ENCODE assay signal across 20 cellular contexts in the genomic region with DNA sequence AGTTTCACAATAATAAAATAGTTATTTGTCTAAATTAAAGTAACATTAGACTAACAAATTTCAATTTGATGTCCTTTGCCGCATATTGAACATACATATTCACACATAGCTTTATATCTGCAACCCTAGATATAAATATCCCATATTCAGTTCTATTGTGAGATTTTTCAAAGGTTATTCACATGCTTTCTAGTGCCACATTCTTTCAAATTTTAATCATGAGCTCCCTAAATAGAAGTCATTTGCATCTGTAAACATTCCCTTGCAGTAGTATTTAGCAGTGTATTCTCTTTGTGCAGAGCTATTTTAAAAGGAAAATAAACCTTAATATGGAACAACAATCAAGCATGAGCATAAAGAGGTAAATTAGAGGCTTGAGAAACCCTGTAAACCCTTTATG.
DNase-seq lines count a peak whose midpoint lies in the region; TF ChIP-seq lines count a peak whose summit lies in the region.
"Had no signal": no experiment of that assay in that cellular context is flagged by ENCODE, and none has a peak within 500 bp of the region (broad histone marks: within the 10 kb centered on the region; RNA-seq: fewer than 3 reads in every experiment).

No MANE protein-coding gene starts in this region.

- H3K27ac ChIP-seq in VCaP = peak overlapping the region; percentile 81
- H3K27ac ChIP-seq in iPS-20b (ENCODE audit: low read length) = no peak overlapping the region
- peak overlapping the region; percentile 40 for H3K27ac ChIP-seq in vagina
- H3K27ac ChIP-seq in uterus = no peak overlapping the region
- H3K27ac ChIP-seq in effector memory CD4-positive, alpha-beta T cell (ENCODE audit: insufficient read depth, low read length, poor library complexity, severe bottlenecking) = no peak overlapping the region
- H3K27ac ChIP-seq: 22Rv1, GM23248 had no signal

- TF ChIP-seq CTCF in VCaP (conservative IDR thresholded peaks at IDR 0.05) (no peak), vagina (IDR thresholded peaks at IDR 0.05) (no peak), uterus (IDR thresholded peaks at IDR 0.05) (no peak)

- H3K27me3 ChIP-seq in iPS-20b (ENCODE audit: insufficient read depth, low read length) = peaks cover 10% of the 10 kb centered on the region; the same call in 1 of the 2 replicates
- H3K27me3 ChIP-seq in vagina = no peaks in the 10 kb centered on the region
- no peaks in the 10 kb centered on the region for H3K27me3 ChIP-seq in uterus
- no peaks in the 10 kb centered on the region for H3K27me3 ChIP-seq in effector memory CD4-positive, alpha-beta T cell (replicated peaks; ENCODE audit: control insufficient read depth, insufficient read depth, low read length, poor library complexity, severe bottlenecking)
- H3K27me3 ChIP-seq: MG63 had no signal

- H3K9me3 ChIP-seq in iPS-20b (ENCODE audit: insufficient read depth, low read depth, low read length) (no peaks in the 10 kb centered on the region), vagina (no peaks in the 10 kb centered on the region), uterus (no peaks in the 10 kb centered on the region)
- H3K9me3 ChIP-seq in effector memory CD4-positive, alpha-beta T cell (ENCODE audit: control insufficient read depth, low read length) = no peaks in the 10 kb centered on the region
- H3K9me3 ChIP-seq: Caco-2, MG63 had no signal

- intact Hi-C loops in vagina (cut with DNase I) (no loop called here), uterus (cut with DNase I; ENCODE audit: low total_unique reads) (no loop called here)

- H3K9ac ChIP-seq in iPS-20b (ENCODE audit: low read depth, low read length) = no peak overlapping the region
- H3K9ac ChIP-seq: GM23248 had no signal

- H3K36me3 ChIP-seq in iPS-20b (ENCODE audit: insufficient read depth, low read depth, low read length) (no peaks in the 10 kb centered on the region), vagina (no peaks in the 10 kb centered on the region), uterus (no peaks in the 10 kb centered on the region)
- no peaks in the 10 kb centered on the region for H3K36me3 ChIP-seq in effector memory CD4-positive, alpha-beta T cell (ENCODE audit: control insufficient read depth, insufficient read depth, low read length)
- H3K36me3 ChIP-seq: MG63 had no signal

- H3K4me1 ChIP-seq in iPS-20b (ENCODE audit: insufficient read depth, low read length) (peaks cover 43% of the 10 kb centered on the region), vagina (peaks cover 33% of the 10 kb centered on the region), uterus (peaks cover 0 to 6% of the 10 kb centered on the region in 2 donors)
- no peaks in the 10 kb centered on the region for H3K4me1 ChIP-seq in effector memory CD4-positive, alpha-beta T cell (ENCODE audit: control insufficient read depth, insufficient read depth, low read length, poor library complexity, severe bottlenecking)
- H3K4me1 ChIP-seq: Caco-2 had no signal

- DNase-seq in NCI-H1694 treated with DMSO at 0.1 percent for 48 hours (lab: John Stamatoyannopoulos, UW) = peak; percentile 9
- DNase-seq in NCI-H1694 (lab: John Stamatoyannopoulos, UW) = no peak
- no peak for DNase-seq in vagina (ENCODE audit: extremely low spot score in 2 of 2)
- DNase-seq in mucosa of gallbladder (ENCODE audit: low spot score) = no peak
- DNase-seq in uterus = no peak
- DNase-seq in effector memory CD4-positive, alpha-beta T cell = no peak
- DNase-seq: Caco-2; CD4-positive, CD25-positive, alpha-beta regulatory T cell; GF-D8; GM23248; HCEC 1CT; Karpas-422; MG63; NCI-H1048; NCI-H1436; NCI-H2029 treated with DMSO at 0.1 percent for 48 hours had no signal

- no peak for TF ChIP-seq POLR2A in vagina (IDR thresholded peaks at IDR 0.05)
- no peak for TF ChIP-seq POLR2A in uterus (IDR thresholded peaks at IDR 0.05)

- H3K4me3 ChIP-seq in iPS-20b (ENCODE audit: low read length) (0 out of 2 replicates have a peak overlapping the region, but pooled peaks have one; percentile 17), vagina (no peak overlapping the region), uterus (no peak overlapping the region)
- H3K4me3 ChIP-seq in effector memory CD4-positive, alpha-beta T cell (ENCODE audit: insufficient read depth, low read depth, low read length, poor library complexity, severe bottlenecking) = no peak overlapping the region
- H3K4me3 ChIP-seq: GM12878, GM23248, MG63 had no signal

Comparison
In these comparisons a context has a peak if more than half of its experiments do, and no peak if none do; other contexts are left out.
1. H3K27ac ChIP-seq: peak in VCaP (single experiment) and vagina (single experiment); none in iPS-20b (single experiment), uterus (0 of 2) and effector memory CD4-positive, alpha-beta T cell (single experiment).